Comparison of ENCODE assay signal across 1 cellular context in genomic region chr7:144027070-144027469, GRCh38.
A peak's percentile ranks its signal among the peaks of the same experiment; 100 is the strongest.
TF ChIP-seq lines count a peak whose summit lies in the region.

No MANE protein-coding gene starts in this region.

TF ChIP-seq in K562, 482 proteins besides CTCF, POLR2A, EP300 and RAD21:
- TF ChIP-seq RREB1 (CRISPR knock-in tag; IDR thresholded peaks at IDR 0.05) (no peak), SMAD4 (CRISPR knock-in tag; conservative IDR thresholded peaks at IDR 0.05) (no peak), ARID2 (IDR thresholded peaks at IDR 0.05) (0 out of 2 replicates have a peak, but pooled peaks have one; percentile 12), GATAD2B (IDR thresholded peaks at IDR 0.05; ENCODE audit: borderline replicate concordance) (peak; percentile 40; the same call in 1 of the 2 replicates)
